ENCODE assay signal across 18 cellular contexts in the genomic region with DNA sequence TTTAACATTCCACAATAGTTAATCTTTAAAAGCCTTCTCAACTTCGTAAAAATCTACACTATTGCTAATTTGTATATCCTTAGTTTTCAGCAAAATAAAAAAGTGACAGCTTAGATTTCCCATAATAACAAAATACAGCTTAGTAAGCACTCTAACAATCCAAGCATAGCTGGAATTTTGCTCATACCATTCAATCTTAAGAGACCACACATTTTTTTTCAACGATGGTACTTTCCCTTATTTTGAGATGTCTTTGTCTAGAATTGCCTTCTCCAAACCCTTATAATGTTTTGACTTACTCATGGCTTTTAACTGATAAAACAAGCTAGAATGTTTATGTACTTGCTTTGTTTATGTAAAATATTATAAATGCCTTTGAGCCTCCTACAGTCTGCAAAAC.
A peak's percentile ranks its signal among the peaks of the same experiment; 100 is the strongest.
DNase-seq lines count a peak whose midpoint lies in the region; ATAC-seq, FAIRE-seq and TF ChIP-seq lines count a peak whose summit lies in the region.
"Had no signal": no experiment of that assay in that cellular context is flagged by ENCODE, and none has a peak within 500 bp of the region (broad histone marks: within the 10 kb centered on the region; RNA-seq: fewer than 3 reads in every experiment).

No MANE protein-coding gene starts in this region.

- H3K9ac ChIP-seq in adipocyte (ENCODE audit: low read length) (peak overlapping the region; percentile 50), smooth muscle cell (ENCODE audit: low read depth) (no peak overlapping the region)

- no peaks in the 10 kb centered on the region for H3K9me3 Mint-ChIP-seq in nephron progenitor cell
- H3K9me3 Mint-ChIP-seq: activated B cell treated with CpG ODN at 0.5 μM for 24 hours; activated naive CD4-positive, alpha-beta T cell treated with anti-CD3 and anti-CD28 coated beads, Interleukin-2, amount 10 ng/mL, durations not matched to agents 7 days and 5 days; IgD-negative memory B cell; stimulated activated effector memory CD8-positive, alpha-beta T cell treated with anti-CD3 and anti-CD28 coated beads, Interleukin-12 subunit alpha, Interleukin-12 subunit beta, amount 100 ng/mL, for 72 hours had no signal

- no peak overlapping the region for H2AFZ ChIP-seq in smooth muscle cell (ENCODE audit: low read depth)
- H2AFZ ChIP-seq: PC-9 had no signal

- no peaks in the 10 kb centered on the region for H3K36me3 ChIP-seq in adipocyte (ENCODE audit: control insufficient read depth, insufficient read depth, low read length, severe bottlenecking)
- H3K36me3 ChIP-seq in smooth muscle cell (ENCODE audit: low read depth): peaks cover 4% of the 10 kb centered on the region
- no peaks in the 10 kb centered on the region for H3K36me3 ChIP-seq in right atrium auricular region
- H3K36me3 ChIP-seq: upper lobe of right lung had no signal

- peaks cover 16% of the 10 kb centered on the region for H3K4me1 ChIP-seq in adipocyte (ENCODE audit: control insufficient read depth, insufficient read depth, low read length)
- H3K4me1 ChIP-seq in smooth muscle cell (ENCODE audit: low read depth): peaks cover 8% of the 10 kb centered on the region
- no peaks in the 10 kb centered on the region for H3K4me1 ChIP-seq in right atrium auricular region
- H3K4me1 ChIP-seq: upper lobe of right lung had no signal

- H3F3A ChIP-seq in smooth muscle cell (ENCODE audit: low read depth): no peaks in the 10 kb centered on the region

- H3K36me3 Mint-ChIP-seq in nephron progenitor cell (ENCODE audit: low read depth): peaks cover 21% of the 10 kb centered on the region
- H3K36me3 Mint-ChIP-seq: activated naive CD4-positive, alpha-beta T cell treated with anti-CD3 and anti-CD28 coated beads, Interleukin-2, amount 10 ng/mL, durations not matched to agents 7 days and 5 days; stimulated activated effector memory CD8-positive, alpha-beta T cell treated with anti-CD3 and anti-CD28 coated beads, Interleukin-12 subunit alpha, Interleukin-12 subunit beta, amount 100 ng/mL, for 72 hours had no signal

- TF ChIP-seq POLR2A in GM12891 (IDR thresholded peaks at IDR 0.05; ENCODE audit: low read depth, low read length): no peak

- ATAC-seq in HG03457 (IDR thresholded peaks at IDR 0.05; ENCODE audit: unreplicated experiment): no peak
- ATAC-seq: right cardiac atrium; stimulated activated effector memory CD8-positive, alpha-beta T cell treated with anti-CD3 and anti-CD28 coated beads, Interleukin-12 subunit alpha, Interleukin-12 subunit beta, amount 100 ng/mL, for 72 hours; upper lobe of right lung had no signal

- H3K4me1 Mint-ChIP-seq in nephron progenitor cell: no peaks in the 10 kb centered on the region
- H3K4me1 Mint-ChIP-seq: activated B cell treated with CpG ODN at 0.5 μM for 24 hours; activated naive CD4-positive, alpha-beta T cell treated with anti-CD3 and anti-CD28 coated beads, Interleukin-2, amount 10 ng/mL, durations not matched to agents 7 days and 5 days; IgD-negative memory B cell; stimulated activated effector memory CD8-positive, alpha-beta T cell treated with anti-CD3 and anti-CD28 coated beads, Interleukin-12 subunit alpha, Interleukin-12 subunit beta, amount 100 ng/mL, for 72 hours had no signal

- H3K27me3 ChIP-seq in adipocyte (replicated peaks; ENCODE audit: control insufficient read depth, insufficient read depth, low read length): no peaks in the 10 kb centered on the region
- no peaks in the 10 kb centered on the region for H3K27me3 ChIP-seq in smooth muscle cell (ENCODE audit: low read depth)
- H3K27me3 ChIP-seq in right atrium auricular region: no peaks in the 10 kb centered on the region
- H3K27me3 ChIP-seq: upper lobe of right lung had no signal

- no peak overlapping the region for H3K4me3 Mint-ChIP-seq in nephron progenitor cell
- H3K4me3 Mint-ChIP-seq: activated B cell treated with CpG ODN at 0.5 μM for 24 hours; activated naive CD4-positive, alpha-beta T cell treated with anti-CD3 and anti-CD28 coated beads, Interleukin-2, amount 10 ng/mL, durations not matched to agents 7 days and 5 days; IgD-negative memory B cell; stimulated activated effector memory CD8-positive, alpha-beta T cell treated with anti-CD3 and anti-CD28 coated beads, Interleukin-12 subunit alpha, Interleukin-12 subunit beta, amount 100 ng/mL, for 72 hours had no signal

- peak; percentile 33 for FAIRE-seq in GM12891 (lab: Jason Lieb, UNC)

- H3K27ac ChIP-seq in smooth muscle cell (ENCODE audit: low read depth): peak overlapping the region; percentile 52
- H3K27ac ChIP-seq in right atrium auricular region: no peak overlapping the region
- H3K27ac ChIP-seq: PC-9, upper lobe of right lung had no signal

- DNase-seq in GM12891 (ENCODE audit: insufficient read length, low spot score): no peak
- peak; percentile 72 for DNase-seq in adipocyte (ENCODE audit: low read depth)
- peak; percentile 19 for DNase-seq in fibroblast of villous mesenchyme (ENCODE audit: low read depth)
- no peak for DNase-seq in smooth muscle cell (lab: John Stamatoyannopoulos, UW; ENCODE audit: unreplicated experiment)
- no peak for DNase-seq in nephron progenitor cell
- DNase-seq in right atrium auricular region (ENCODE audit: low spot score): no peak
- no peak for DNase-seq in NCI-H187 (lab: John Stamatoyannopoulos, UW)
- DNase-seq: activated B cell treated with CpG ODN at 0.5 μM for 24 hours; activated naive CD4-positive, alpha-beta T cell treated with anti-CD3 and anti-CD28 coated beads, Interleukin-2, amount 10 ng/mL, durations not matched to agents 7 days and 5 days; central memory CD4-positive, alpha-beta T cell; NCI-H1417 treated with DMSO at 0.1 percent for 48 hours; NCI-H446 treated with DMSO at 0.1 percent for 48 hours; PC-9; right cardiac atrium; upper lobe of right lung had no signal

- TF ChIP-seq CTCF in fibroblast of villous mesenchyme (IDR thresholded peaks at IDR 0.05; ENCODE audit: insufficient read depth, low read depth, low read length) (no peak), smooth muscle cell (IDR thresholded peaks at IDR 0.05; ENCODE audit: borderline replicate concordance, insufficient read depth, poor library complexity, severe bottlenecking) (no peak), nephron progenitor cell (IDR thresholded peaks at IDR 0.05) (no peak), right atrium auricular region (IDR thresholded peaks at IDR 0.05) (no peak)

- H3K4me3 ChIP-seq in adipocyte (ENCODE audit: low read length) (peak overlapping the region; percentile 19), fibroblast of villous mesenchyme (ENCODE audit: low read depth, low read length) (no peak overlapping the region), smooth muscle cell (no peak overlapping the region), right atrium auricular region (no peak overlapping the region)
- H3K4me3 ChIP-seq: PC-9, upper lobe of right lung had no signal

- no peaks in the 10 kb centered on the region for H3K27me3 Mint-ChIP-seq in nephron progenitor cell (ENCODE audit: low read depth, poor library complexity)
- H3K27me3 Mint-ChIP-seq: activated B cell treated with CpG ODN at 0.5 μM for 24 hours; activated naive CD4-positive, alpha-beta T cell treated with anti-CD3 and anti-CD28 coated beads, Interleukin-2, amount 10 ng/mL, durations not matched to agents 7 days and 5 days; IgD-negative memory B cell had no signal

- H3K27ac Mint-ChIP-seq in nephron progenitor cell: no peak overlapping the region
- H3K27ac Mint-ChIP-seq: activated B cell treated with CpG ODN at 0.5 μM for 24 hours; activated naive CD4-positive, alpha-beta T cell treated with anti-CD3 and anti-CD28 coated beads, Interleukin-2, amount 10 ng/mL, durations not matched to agents 7 days and 5 days; stimulated activated effector memory CD8-positive, alpha-beta T cell treated with anti-CD3 and anti-CD28 coated beads, Interleukin-12 subunit alpha, Interleukin-12 subunit beta, amount 100 ng/mL, for 72 hours had no signal

- H4K20me1 ChIP-seq in smooth muscle cell (ENCODE audit: low read depth): no peaks in the 10 kb centered on the region

- peak overlapping the region; percentile 56 for H3K4me2 ChIP-seq in smooth muscle cell
- H3K4me2 ChIP-seq: PC-9 had no signal

- 35% methylated on average over 2 of the region's 2 CpGs for WGBS in smooth muscle cell (ENCODE audit: low lambda C conversion rate)

- no peaks in the 10 kb centered on the region for H3K79me2 ChIP-seq in smooth muscle cell (ENCODE audit: low read depth)

- no peaks in the 10 kb centered on the region for H3K9me3 ChIP-seq in adipocyte (ENCODE audit: control insufficient read depth, low read length)
- H3K9me3 ChIP-seq in smooth muscle cell (replicated peaks; ENCODE audit: low read depth): no peaks in the 10 kb centered on the region
- H3K9me3 ChIP-seq in right atrium auricular region: no peaks in the 10 kb centered on the region
- H3K9me3 ChIP-seq: upper lobe of right lung had no signal

TF ChIP-seq in GM12891, 5 proteins besides CTCF, POLR2A, EP300 and RAD21:
- TF ChIP-seq SPI1 (IDR thresholded peaks at IDR 0.05; ENCODE audit: low read depth, low read length) (no peak), TAF1 (IDR thresholded peaks at IDR 0.05; ENCODE audit: low read depth, low read length) (no peak), POLR2AphosphoS5 (IDR thresholded peaks at IDR 0.05; ENCODE audit: low read depth, low read length) (no peak), POU2F2 (IDR thresholded peaks at IDR 0.05; ENCODE audit: low read depth, low read length) (no peak), PAX5 (IDR thresholded peaks at IDR 0.05; ENCODE audit: insufficient read depth, low read length, severe bottlenecking) (no peak)

Comparison
In these comparisons a context has a peak if more than half of its experiments do, and no peak if none do; other contexts are left out.
1. DNase-seq: peak in adipocyte (single experiment) and fibroblast of villous mesenchyme (single experiment); none in GM12891 (single experiment), smooth muscle cell (single experiment), nephron progenitor cell (single experiment), right atrium auricular region (single experiment) and NCI-H187 (0 of 2).